1 cellular context compared by ENCODE assay signal in genomic region chr5:150186796-150187356, GRCh38.
TF ChIP-seq lines count a peak whose summit lies in the region.

No MANE protein-coding gene starts in this region.

TF ChIP-seq in H1, 55 proteins besides CTCF, POLR2A, EP300 and RAD21:
- no peak for TF ChIP-seq EGR1 (IDR thresholded peaks at IDR 0.05; ENCODE audit: borderline replicate concordance, low read depth, low read length)
- no peak for TF ChIP-seq KDM4A (IDR thresholded peaks at IDR 0.05; ENCODE audit: low read depth, low read length, severe bottlenecking)
- TF ChIP-seq JUND (IDR thresholded peaks at IDR 0.05; ENCODE audit: low read length): no peak
- no peak for TF ChIP-seq TBP (IDR thresholded peaks at IDR 0.05; ENCODE audit: low read depth, low read length)
- TF ChIP-seq HDAC2 (IDR thresholded peaks at IDR 0.05; ENCODE audit: borderline replicate concordance in 1 of 2, low read depth in 2 of 2, low read length in 2 of 2): no peak
- TF ChIP-seq USF2 (IDR thresholded peaks at IDR 0.05; ENCODE audit: low read length): no peak
- TF ChIP-seq MAFK (IDR thresholded peaks at IDR 0.05; ENCODE audit: low read depth, low read length): no peak
- TF ChIP-seq GTF2F1 (IDR thresholded peaks at IDR 0.05; ENCODE audit: borderline replicate concordance, low read depth, low read length): no peak
- no peak for TF ChIP-seq SRF (IDR thresholded peaks at IDR 0.05; ENCODE audit: low read depth, low read length)
- no peak for TF ChIP-seq SIN3A (conservative IDR thresholded peaks at IDR 0.05 in 1 of 2, IDR thresholded peaks at IDR 0.05 in 1 of 2; ENCODE audit: low read depth in 1 of 2, low read length in 2 of 2)
- TF ChIP-seq POU5F1 (IDR thresholded peaks at IDR 0.05; ENCODE audit: low read depth, low read length): no peak
- TF ChIP-seq NANOG (IDR thresholded peaks at IDR 0.05; ENCODE audit: insufficient read depth, low read depth, low read length, poor library complexity, severe bottlenecking): no peak
